In the genomic region with DNA sequence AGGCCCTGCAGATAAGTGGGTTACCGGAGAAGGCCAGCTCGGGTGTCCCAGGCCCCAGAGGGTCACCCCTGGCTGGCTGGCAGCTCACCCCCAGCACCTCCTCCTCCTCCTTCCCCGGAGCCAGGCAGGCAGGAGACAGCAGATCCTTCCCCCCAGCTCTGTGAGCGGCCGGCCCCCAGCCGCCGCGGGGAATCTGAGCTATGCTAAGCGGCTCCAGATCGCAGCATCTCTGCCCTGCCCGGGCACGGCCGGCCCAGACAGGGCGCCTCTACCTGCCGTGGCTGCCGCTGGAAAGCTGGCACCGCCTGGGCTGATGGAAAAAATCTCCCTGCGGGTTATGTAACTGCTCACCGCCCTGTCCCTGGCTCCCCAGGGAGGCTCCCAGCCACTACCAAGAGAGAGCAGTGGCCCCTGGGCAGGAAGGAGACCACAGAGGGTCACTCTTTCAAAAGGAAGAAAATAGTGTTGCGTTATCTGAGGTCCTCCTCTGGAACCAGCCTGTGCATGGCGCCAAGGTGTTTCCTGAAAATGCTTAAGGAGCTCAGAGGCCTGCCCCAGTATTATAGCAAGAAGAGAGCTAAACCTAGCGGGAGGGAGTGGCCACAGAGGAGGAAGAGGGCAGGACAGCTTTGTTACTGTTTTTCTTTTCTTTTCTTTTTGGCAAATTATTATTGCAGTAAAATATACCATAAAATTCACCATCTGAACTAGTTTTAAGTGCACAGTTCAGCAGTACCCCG, we compare ENCODE assay signal across 13 cellular contexts.
DNase-seq lines count a peak whose midpoint lies in the region; ATAC-seq and TF ChIP-seq lines count a peak whose summit lies in the region.
"Had no signal": no experiment of that assay in that cellular context is flagged by ENCODE, and none has a peak within 500 bp of the region (broad histone marks: within the 10 kb centered on the region; RNA-seq: fewer than 3 reads in every experiment).

No MANE protein-coding gene starts in this region.

- intact Hi-C loops in CD8-positive, alpha-beta T cell (cut with DNase I, micrococcal nuclease), result no loop called here

- no peak overlapping the region for H3K4me3 Mint-ChIP-seq in nephron progenitor cell
- H3K4me3 Mint-ChIP-seq in CD8-positive, alpha-beta T cell, result no peak overlapping the region

- peaks cover 0 to 68% (median 6%) of the 10 kb centered on the region in 11 experiments; a peak in 6 of 22 replicates for H4K20me1 ChIP-seq in BLaER1 treated with 17β-estradiol and CSF1 and Interleukin-3, amounts not matched to agents 10 nM and 100 nM

- H3K27me3 Mint-ChIP-seq in nephron progenitor cell (ENCODE audit: low read depth, poor library complexity), result peaks cover 3% of the 10 kb centered on the region
- peaks cover 7% of the 10 kb centered on the region for H3K27me3 Mint-ChIP-seq in CD8-positive, alpha-beta T cell (ENCODE audit: low read depth)

- CTCF ChIA-PET in CD8-positive, alpha-beta T cell (lab: Charles Lee), result interaction anchor here (1.3 to 1.4 kb wide), 2 partner anchors 8 to 270 kb away, joined by 3 to 4 read pairs; no protein-coding TSS in a partner anchor

- no peak overlapping the region for H3K4me3 ChIP-seq in BLaER1 treated with 17β-estradiol and CSF1 and Interleukin-3, amounts not matched to agents 10 nM and 100 nM
- H3K4me3 ChIP-seq in gastroesophageal sphincter, result no peak overlapping the region
- no peak overlapping the region for H3K4me3 ChIP-seq in CD8-positive, alpha-beta T cell (ENCODE audit: low read depth, low read length)

- H3K4me1 Mint-ChIP-seq in nephron progenitor cell, result peaks cover 50% of the 10 kb centered on the region
- H3K4me1 Mint-ChIP-seq in CD8-positive, alpha-beta T cell (ENCODE audit: low read depth), result no peaks in the 10 kb centered on the region

- 0 out of 22 replicates have a peak, but pooled peaks cover 0 to 4% (median 0%) of the 10 kb centered on the region in 11 experiments for H3K9me3 ChIP-seq in BLaER1 treated with 17β-estradiol and CSF1 and Interleukin-3, amounts not matched to agents 10 nM and 100 nM (replicated peaks in 1 of 11)
- H3K9me3 ChIP-seq in gastroesophageal sphincter, result no peaks in the 10 kb centered on the region
- H3K9me3 ChIP-seq in CD8-positive, alpha-beta T cell (ENCODE audit: low read length), result no peaks in the 10 kb centered on the region
- H3K9me3 ChIP-seq: neutrophil had no signal

- H3K9me3 Mint-ChIP-seq in nephron progenitor cell, result no peaks in the 10 kb centered on the region
- no peaks in the 10 kb centered on the region for H3K9me3 Mint-ChIP-seq in CD8-positive, alpha-beta T cell

- peaks cover 22 to 67% (median 59%) of the 10 kb centered on the region in 10 experiments; a peak in 19 of 20 replicates for H3K4me1 ChIP-seq in BLaER1 treated with 17β-estradiol and CSF1 and Interleukin-3, amounts not matched to agents 10 nM and 100 nM
- peaks cover 0 to 61% (median 22%) of the 10 kb centered on the region in 3 donors for H3K4me1 ChIP-seq in gastroesophageal sphincter
- no peaks in the 10 kb centered on the region for H3K4me1 ChIP-seq in CD8-positive, alpha-beta T cell (ENCODE audit: insufficient read depth, low read length)

- TF ChIP-seq CTCF in gastroesophageal sphincter (IDR thresholded peaks at IDR 0.05) (no peak), nephron progenitor cell (IDR thresholded peaks at IDR 0.05) (no peak)
- no peak for TF ChIP-seq CTCF in CD8-positive, alpha-beta T cell (IDR thresholded peaks at IDR 0.05)

- ATAC-seq in gastroesophageal sphincter, result peak; percentile 50
- ATAC-seq in HG03135 (IDR thresholded peaks at IDR 0.05; ENCODE audit: unreplicated experiment), result no peak
- ATAC-seq in CD8-positive, alpha-beta T cell, result no peak

- H3K27me3 ChIP-seq in BLaER1 treated with 17β-estradiol and CSF1 and Interleukin-3, amounts not matched to agents 10 nM and 100 nM, result no peaks in the 10 kb centered on the region
- no peaks in the 10 kb centered on the region for H3K27me3 ChIP-seq in gastroesophageal sphincter
- H3K27me3 ChIP-seq in CD8-positive, alpha-beta T cell (ENCODE audit: insufficient read depth, low read length), result no peaks in the 10 kb centered on the region
- H3K27me3 ChIP-seq: neutrophil had no signal

- 77 to 90% methylated on average over 3 to 4 of the region's 23 CpGs for WGBS in gastroesophageal sphincter (ENCODE audit: low coverage in 1 of 2), 2 donors

- no peak overlapping the region for H3K27ac Mint-ChIP-seq in nephron progenitor cell
- H3K27ac Mint-ChIP-seq in CD8-positive, alpha-beta T cell, result no peak overlapping the region

- peaks cover 12% of the 10 kb centered on the region for H3K36me3 Mint-ChIP-seq in nephron progenitor cell (ENCODE audit: low read depth)
- H3K36me3 Mint-ChIP-seq in CD8-positive, alpha-beta T cell, result no peaks in the 10 kb centered on the region

- POLR2A ChIA-PET in CD8-positive, alpha-beta T cell (lab: Charles Lee), result no interaction called here

- peak overlapping the region in 6 of 11 experiments; percentile 17 to 44 (median 38); a peak in 6 of 22 replicates for H3K27ac ChIP-seq in BLaER1 treated with 17β-estradiol and CSF1 and Interleukin-3, amounts not matched to agents 10 nM and 100 nM
- peak overlapping the region; percentile 4 to 86 (median 79) for H3K27ac ChIP-seq in gastroesophageal sphincter
- H3K27ac ChIP-seq in CD8-positive, alpha-beta T cell (ENCODE audit: low read depth, low read length), result no peak overlapping the region
- H3K27ac ChIP-seq: neutrophil had no signal

- peak overlapping the region; percentile 43 to 93 (median 79) for H3K4me2 ChIP-seq in BLaER1 treated with 17β-estradiol and CSF1 and Interleukin-3, amounts not matched to agents 10 nM and 100 nM

- H3K36me3 ChIP-seq in BLaER1 treated with 17β-estradiol and CSF1 and Interleukin-3, amounts not matched to agents 10 nM and 100 nM, result peaks cover 0 to 42% (median 3%) of the 10 kb centered on the region in 11 experiments; a peak in 8 of 22 replicates
- peaks cover 0 to 31% of the 10 kb centered on the region in 2 donors for H3K36me3 ChIP-seq in gastroesophageal sphincter
- no peaks in the 10 kb centered on the region for H3K36me3 ChIP-seq in CD8-positive, alpha-beta T cell (ENCODE audit: insufficient read depth, low read length)
- H3K36me3 ChIP-seq: neutrophil had no signal

- no peak for TF ChIP-seq EP300 in gastroesophageal sphincter (IDR thresholded peaks at IDR 0.05)

- H3K9ac ChIP-seq in BLaER1 treated with 17β-estradiol and CSF1 and Interleukin-3, amounts not matched to agents 10 nM and 100 nM, result peak overlapping the region in 9 of 11 experiments; percentile 16 to 40 (median 28); a peak in 12 of 22 replicates

- DNase-seq in NCI-H226 (peak; percentile 56), nephron progenitor cell (peak; percentile 40), dedifferentiated amniotic fluid mesenchymal stem cell (ENCODE audit: extremely low spot score) (no peak)
- DNase-seq in activated CD4-positive, alpha-beta T cell treated with anti-CD3 and anti-CD28 coated beads for 48 hours, result no peak
- no peak for DNase-seq in CD8-positive, alpha-beta T cell
- DNase-seq: activated CD8-positive, alpha-beta memory T cell treated with anti-CD3 and anti-CD28 coated beads, Interleukin-2, amount 50 U/mL, for 4 hours; dermis blood vessel endothelial cell; NCI-H1092; NCI-H526 treated with DMSO at 0.1 percent for 48 hours had no signal

- TF ChIP-seq POLR2A in gastroesophageal sphincter (IDR thresholded peaks at IDR 0.05), result no peak

Comparison
In these comparisons a context has a peak if more than half of its experiments do, and no peak if none do; other contexts are left out.
1. DNase-seq: peak in NCI-H226 (single experiment) and nephron progenitor cell (single experiment); none in dedifferentiated amniotic fluid mesenchymal stem cell (single experiment), activated CD4-positive, alpha-beta T cell treated with anti-CD3 and anti-CD28 coated beads for 48 hours (single experiment) and CD8-positive, alpha-beta T cell (0 of 7).